Comparison of ENCODE assay signal across 8 cellular contexts in genomic region chr10:103197177-103197576, GRCh38. TPM values are rescaled to one million over a fixed set of nuclear protein-coding genes. Genes with fewer than 3 reads are reported as not detected.
A peak's percentile ranks its signal among the peaks of the same experiment; 100 is the strongest.
DNase-seq lines count a peak whose midpoint lies in the region; ATAC-seq, FAIRE-seq and TF ChIP-seq lines count a peak whose summit lies in the region.

No MANE protein-coding gene starts in this region.

- no peak overlapping the region for H3K9ac ChIP-seq in H1 (replicated peaks in 1 of 4; ENCODE audit: extremely low read depth in 1 of 4, low read depth in 3 of 4, low read length in 3 of 4)
- H3K9ac ChIP-seq in mucosa of rectum (ENCODE audit: low read depth in 1 of 2, low read length in 2 of 2): no peak overlapping the region

- no peak overlapping the region for H3K4me2 ChIP-seq in H1 (ENCODE audit: insufficient read depth in 1 of 2, low read depth in 2 of 2, low read length in 2 of 2)

- H3K23ac ChIP-seq in H1 (ENCODE audit: insufficient read length): no peak overlapping the region

- H2BK5ac ChIP-seq in H1 (ENCODE audit: low read depth, low read length): no peak overlapping the region

- peaks cover 5% of the 10 kb centered on the region for H3K23me2 ChIP-seq in H1 (ENCODE audit: low read depth, low read length)

- H3K36me3 ChIP-seq in H1 (ENCODE audit: control insufficient read depth in 2 of 4, insufficient read depth in 4 of 4, low read length in 3 of 4) (no peaks in the 10 kb centered on the region), mucosa of rectum (ENCODE audit: control insufficient read depth in 2 of 2, insufficient read depth in 2 of 2, low read length in 2 of 2) (no peaks in the 10 kb centered on the region)

- H2AFZ ChIP-seq in H1 (ENCODE audit: low read length): no peak overlapping the region

- no peak overlapping the region for H3K56ac ChIP-seq in H1 (replicated peaks; ENCODE audit: insufficient read length, low read depth, low read length)

- H3K18ac ChIP-seq in H1 (ENCODE audit: extremely low read depth, low read length): no peak overlapping the region; the same call in 1 of the 2 replicates

- TF ChIP-seq CTCF in H1 (IDR thresholded peaks at IDR 0.05; ENCODE audit: control extremely low read depth in 1 of 3, insufficient read depth in 1 of 3, low read depth in 1 of 3, low read length in 3 of 3): no peak

- H3K4ac ChIP-seq in H1 (replicated peaks; ENCODE audit: insufficient read length, low read depth, low read length): no peak overlapping the region

- no peak for TF ChIP-seq RAD21 in H1 (IDR thresholded peaks at IDR 0.05 in 1 of 2, conservative IDR thresholded peaks at IDR 0.05 in 1 of 2; ENCODE audit: low read depth in 2 of 2, low read length in 2 of 2)

- no peak overlapping the region for H3K4me3 ChIP-seq in H1 (ENCODE audit: extremely low read depth in 1 of 4, insufficient read depth in 2 of 4, low read depth in 3 of 4, low read length in 4 of 4)
- no peak overlapping the region for H3K4me3 ChIP-seq in mucosa of rectum (ENCODE audit: low read length in 2 of 2)

- H2BK15ac ChIP-seq in H1 (ENCODE audit: low read length): no peak overlapping the region

- ATAC-seq in HG03565 (IDR thresholded peaks at IDR 0.05; ENCODE audit: unreplicated experiment) (no peak), HG03469 (IDR thresholded peaks at IDR 0.05; ENCODE audit: unreplicated experiment) (no peak)

- no peak for FAIRE-seq in H1 (lab: Jason Lieb, UNC)

- H3K4me1 ChIP-seq in H1 (replicated peaks in 1 of 4; ENCODE audit: control insufficient read depth in 3 of 4, insufficient read depth in 4 of 4, low read length in 3 of 4) (peaks cover 4 to 15% (median 6%) of the 10 kb centered on the region in 4 experiments; a peak in 6 of 7 replicates), mucosa of rectum (ENCODE audit: control insufficient read depth in 2 of 2, insufficient read depth in 2 of 2, low read length in 2 of 2) (peaks cover 5 to 6% of the 10 kb centered on the region in 2 donors)

- peaks cover 0 to 3% of the 10 kb centered on the region in 2 experiments; a peak in 1 of 4 replicates for H3K79me2 ChIP-seq in H1 (ENCODE audit: control insufficient read depth in 1 of 2, insufficient read depth in 2 of 2, low read length in 2 of 2)

- H3K9me3 ChIP-seq in H1 (ENCODE audit: insufficient read depth in 2 of 2, low read depth in 1 of 2, low read length in 1 of 2) (no peaks in the 10 kb centered on the region), mucosa of rectum (ENCODE audit: control insufficient read depth in 2 of 2, low read length in 2 of 2) (no peaks in the 10 kb centered on the region)

- H2BK20ac ChIP-seq in H1 (ENCODE audit: low read length): no peak overlapping the region

- no peak overlapping the region for H4K8ac ChIP-seq in H1 (ENCODE audit: extremely low read depth, insufficient read depth, low read length)

- 96% methylated on average over 3 of the region's 3 CpGs; no CpG with 5 or more reads in 1 of the 2 experiments for WGBS in H1 (ENCODE audit: extremely low coverage in 1 of 2, insufficient coverage in 1 of 2, insufficient read length in 1 of 2, insufficient replicate concordance in 2 of 2, low coverage in 1 of 2, low lambda C conversion rate in 2 of 2, missing lambda C conversion rate in 1 of 2), 2 experiments

- peak overlapping the region; percentile 53; the same call in 1 of the 2 replicates for H2BK12ac ChIP-seq in H1 (ENCODE audit: low read depth, low read length)

- DNase-seq in EH (ENCODE audit: low read depth) (peak; percentile 85), NOMO-1 treated with dmso at 0.1 percent for 144 hours (lab: John Stamatoyannopoulos, UW; ENCODE audit: unreplicated experiment) (peak; percentile 73), H1 (ENCODE audit: low read depth in 1 of 2, low spot score in 2 of 2) (no peak), NCI-H1436 treated with DMSO at 0.1 percent for 48 hours (lab: John Stamatoyannopoulos, UW) (no peak), NCI-H1048 (lab: John Stamatoyannopoulos, UW) (no peak)

- CTCF ChIA-PET in H1 (lab: Charles Lee; ENCODE audit: partially characterized antibody): interaction anchor here (0.6 to 1.5 kb wide), 6 partner anchors 19 to 334 kb away, joined by 3 to 5 read pairs (median 4); partner anchors contain the start of gene TAF5

- H2AK5ac ChIP-seq in H1 (ENCODE audit: low read depth, low read length): no peak overlapping the region

- TF ChIP-seq POLR2A in H1 (IDR thresholded peaks at IDR 0.05; ENCODE audit: control extremely low read depth in 1 of 2, low read depth in 2 of 2, low read length in 2 of 2): no peak

- POLR2A ChIA-PET in H1 (lab: Charles Lee; ENCODE audit: partially characterized antibody): interaction anchor here (0.6 to 0.8 kb wide), 2 partner anchors 29 to 57 kb away, joined by 3 to 5 read pairs; no protein-coding TSS in a partner anchor

- no peak overlapping the region for H4K91ac ChIP-seq in H1 (replicated peaks; ENCODE audit: insufficient read length, low read length)

- H3K27ac ChIP-seq in H1 (ENCODE audit: low read depth, low read length) (no peak overlapping the region), mucosa of rectum (ENCODE audit: low read depth in 2 of 2, low read length in 2 of 2) (peak overlapping the region; percentile 24 to 25)

- H3K27me3 ChIP-seq in H1 (replicated peaks in 1 of 4; ENCODE audit: control insufficient read depth in 3 of 4, extremely low read depth in 1 of 4, insufficient read depth in 3 of 4, low read length in 3 of 4) (peaks cover 0 to 6% (median 1%) of the 10 kb centered on the region in 4 experiments; a peak in 4 of 7 replicates), mucosa of rectum (ENCODE audit: control insufficient read depth in 2 of 2, insufficient read depth in 2 of 2, low read length in 2 of 2) (no peaks in the 10 kb centered on the region)

- H3K79me1 ChIP-seq in H1 (ENCODE audit: low read depth, low read length): no peaks in the 10 kb centered on the region; the same call in 1 of the 2 replicates

- TF ChIP-seq EP300 in H1 (IDR thresholded peaks at IDR 0.05; ENCODE audit: borderline replicate concordance in 1 of 2, low read depth in 2 of 2, low read length in 2 of 2): no peak

- no peaks in the 10 kb centered on the region for H4K20me1 ChIP-seq in H1 (replicated peaks in 1 of 2; ENCODE audit: control insufficient read depth in 1 of 2, insufficient read depth in 2 of 2, low read length in 2 of 2)

- no peak overlapping the region for H2BK120ac ChIP-seq in H1 (replicated peaks; ENCODE audit: low read depth, low read length)

- no peak overlapping the region for H4K5ac ChIP-seq in H1 (ENCODE audit: insufficient read length, low read depth, low read length)

- H3K14ac ChIP-seq in H1 (ENCODE audit: insufficient read length): no peak overlapping the region

TF ChIP-seq in H1, 55 proteins besides CTCF, POLR2A, EP300 and RAD21:
- TF ChIP-seq TCF12 (IDR thresholded peaks at IDR 0.05; ENCODE audit: low read depth, low read length) (no peak), SIRT6 (IDR thresholded peaks at IDR 0.05; ENCODE audit: low read length) (no peak), NANOG (IDR thresholded peaks at IDR 0.05; ENCODE audit: insufficient read depth, low read depth, low read length, poor library complexity, severe bottlenecking) (peak; percentile 76), RBBP5 (IDR thresholded peaks at IDR 0.05; ENCODE audit: borderline replicate concordance, low read depth, low read length) (no peak)

RNA-seq across cellular contexts. Expression of gene NT5C2, which starts 4.1 kb away (rescaled TPM):
- total RNA-seq in H1 (2021; fragmentation: NEBNext Ultra II Directional; extraction: Animal tissue kit (Norgen Biotek cat#: 25700)): 84.2 and 106 TPM in 2 replicates
- polyA plus RNA-seq in H1 (2011; rRNA removed): 29.4 and 35.2 TPM in 2 replicates
- 37.8 TPM for polyA plus RNA-seq in H1 (2011; cell fraction: cytosol; rRNA removed)
- 26.9 TPM for polyA plus RNA-seq in H1 (2011; cell fraction: nucleus; rRNA removed)
- 26.4 to 80.7 TPM (median 34.4 TPM) in 4 replicates for polyA plus RNA-seq in H1 (2012, experiment 1 of 2)
- 6.6 TPM for polyA plus RNA-seq in H1 (2012, experiment 2 of 2)
- polyA plus RNA-seq in H1 (2013, experiment 1 of 2): 46.5 TPM
- polyA plus RNA-seq in H1 (2013, experiment 2 of 2): 43.0 TPM
- 40.1 and 47.7 TPM in 2 replicates for polyA minus RNA-seq in H1 (2011; rRNA and poly(A)+ RNA removed)
- polyA minus RNA-seq in H1 (2011; cell fraction: cytosol; rRNA and poly(A)+ RNA removed): 23.6 TPM
- 40.6 TPM for polyA minus RNA-seq in H1 (2011; cell fraction: nucleus; rRNA and poly(A)+ RNA removed)

RNA-seq across cellular contexts. Expression of gene RPEL1, which starts 48.5 kb away (rescaled TPM):
- not detected in 2 replicates for total RNA-seq in H1 (2021; fragmentation: NEBNext Ultra II Directional; extraction: Animal tissue kit (Norgen Biotek cat#: 25700))
- 0.12 and 0.13 TPM in 2 replicates for polyA plus RNA-seq in H1 (2011; rRNA removed)
- 0.03 TPM for polyA plus RNA-seq in H1 (2011; cell fraction: cytosol; rRNA removed)
- polyA plus RNA-seq in H1 (2011; cell fraction: nucleus; rRNA removed): 0.04 TPM
- polyA plus RNA-seq in H1 (2012, experiment 1 of 2): 0.08 to 0.11 TPM (median 0.08 TPM) in 3 of 4 replicates, not detected in the other
- polyA plus RNA-seq in H1 (2012, experiment 2 of 2): not detected
- not detected for polyA plus RNA-seq in H1 (2013, experiment 1 of 2)
- polyA plus RNA-seq in H1 (2013, experiment 2 of 2): not detected
- polyA minus RNA-seq in H1 (2011; rRNA and poly(A)+ RNA removed): 0.07 and 0.16 TPM in 2 replicates
- polyA minus RNA-seq in H1 (2011; cell fraction: cytosol; rRNA and poly(A)+ RNA removed): not detected
- not detected for polyA minus RNA-seq in H1 (2011; cell fraction: nucleus; rRNA and poly(A)+ RNA removed)

Comparison
In these comparisons a context has a peak if more than half of its experiments do, and no peak if none do; other contexts are left out.
1. DNase-seq: peak in EH (single experiment) and NOMO-1 treated with dmso at 0.1 percent for 144 hours (single experiment); none in H1 (0 of 2), NCI-H1436 treated with DMSO at 0.1 percent for 48 hours (single experiment) and NCI-H1048 (single experiment).